ENCODE assay signal across 23 cellular contexts in the genomic region with DNA sequence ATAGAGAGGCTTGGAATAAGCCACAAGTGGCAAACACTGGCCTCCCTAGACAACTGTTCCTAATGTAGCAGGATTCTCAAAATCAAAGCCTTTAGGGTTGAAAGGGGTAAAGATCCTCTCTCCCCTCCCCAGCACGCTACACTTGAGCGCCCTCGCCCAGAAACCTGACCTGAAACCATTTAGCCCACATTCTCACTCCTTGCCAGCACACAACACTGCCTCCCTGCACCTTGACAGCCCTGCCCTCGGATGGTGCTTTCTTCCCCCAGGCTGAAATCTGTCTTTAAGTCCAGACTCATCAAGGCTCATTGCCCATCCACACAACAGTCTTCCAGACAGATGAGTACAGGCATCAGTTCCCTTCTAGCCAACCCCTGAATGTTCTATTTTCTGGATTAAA. TPM values are rescaled to one million over a fixed set of nuclear protein-coding genes. Genes with fewer than 3 reads are reported as not detected.
"Had no signal": no experiment of that assay in that cellular context is flagged by ENCODE, and none has a peak within 500 bp of the region (broad histone marks: within the 10 kb centered on the region; RNA-seq: fewer than 3 reads in every experiment).

No MANE protein-coding gene starts in this region.

- H3K27me3 ChIP-seq: ascending aorta, breast epithelium, neural progenitor cell, suprapubic skin, transverse colon, uterus had no signal

- H3K4me1 Mint-ChIP-seq: stimulated activated naive CD8-positive, alpha-beta T cell treated with anti-CD3 and anti-CD28 coated beads, Interleukin-15, amount 100 ng/mL, for 72 hours had no signal

- H3K4me1 ChIP-seq: ascending aorta, breast epithelium, heart left ventricle, neural progenitor cell, prostate gland, suprapubic skin, transverse colon, uterus had no signal

- H3K27me3 Mint-ChIP-seq: activated naive CD4-positive, alpha-beta T cell treated with anti-CD3 and anti-CD28 coated beads, Interleukin-2, amount 50 U/mL, for 24 hours; stimulated activated naive CD8-positive, alpha-beta T cell treated with anti-CD3 and anti-CD28 coated beads, Interleukin-15, amount 100 ng/mL, for 72 hours had no signal

- H3K9me3 Mint-ChIP-seq: activated naive CD4-positive, alpha-beta T cell treated with anti-CD3 and anti-CD28 coated beads, Interleukin-2, amount 50 U/mL, for 24 hours; activated T-cell treated with anti-CD3 and anti-CD28 coated beads, Interleukin-2, amount 50 U/mL, for 72 hours; neural progenitor cell had no signal

- H3K4me3 Mint-ChIP-seq: activated naive CD4-positive, alpha-beta T cell treated with anti-CD3 and anti-CD28 coated beads, Interleukin-2, amount 50 U/mL, for 24 hours; activated T-cell treated with anti-CD3 and anti-CD28 coated beads, Interleukin-2, amount 50 U/mL, for 72 hours; memory B cell; naive B cell; neural progenitor cell; stimulated activated naive CD8-positive, alpha-beta T cell treated with anti-CD3 and anti-CD28 coated beads, Interleukin-15, amount 100 ng/mL, for 72 hours had no signal

- ATAC-seq: activated T-cell treated with anti-CD3 and anti-CD28 coated beads, Interleukin-2, amount 50 U/mL, for 72 hours; heart left ventricle; left ventricle myocardium superior; mucosa of descending colon; right cardiac atrium; stimulated activated naive CD8-positive, alpha-beta T cell treated with anti-CD3 and anti-CD28 coated beads, Interleukin-15, amount 100 ng/mL, for 72 hours had no signal

- H3K9ac ChIP-seq: neural progenitor cell had no signal

- DNase-seq: activated CD4-positive, alpha-beta T cell treated with anti-CD3 and anti-CD28 coated beads for 1 hour; activated CD4-positive, alpha-beta T cell treated with anti-CD3 and anti-CD28 coated beads, Interleukin-2, amount 50 U/mL, for 4 hours; activated effector memory CD4-positive, alpha-beta T cell treated with anti-CD3 and anti-CD28 coated beads, Interleukin-2, amount 50 U/mL, for 16 hours; activated T-cell treated with anti-CD3 and anti-CD28 coated beads, Interleukin-2, amount 50 U/mL, for 72 hours; cortex of kidney; erythroblast; heart left ventricle; left ventricle myocardium superior; mucosa of descending colon; naive B cell; right cardiac atrium; stimulated activated CD4-positive, alpha-beta T cell treated with anti-CD3 and anti-CD28 coated beads, Interleukin-2, amount 100 ng/mL, for 24 hours; stimulated activated naive CD8-positive, alpha-beta T cell treated with anti-CD3 and anti-CD28 coated beads, Interleukin-15, amount 100 ng/mL, for 72 hours; transverse colon; uterus had no signal

- H3K4me3 ChIP-seq: ascending aorta, breast epithelium, heart left ventricle, mucosa of descending colon, neural progenitor cell, prostate gland, suprapubic skin, transverse colon, uterus had no signal

- H3K36me3 ChIP-seq: ascending aorta, breast epithelium, heart left ventricle, neural progenitor cell, prostate gland, suprapubic skin, transverse colon, uterus had no signal

- H3K9me3 ChIP-seq: ascending aorta, breast epithelium, mucosa of descending colon, prostate gland, suprapubic skin, transverse colon, uterus had no signal

- H3K4me2 ChIP-seq: neural progenitor cell had no signal

- H2AFZ ChIP-seq: neural progenitor cell had no signal

- H3K27ac Mint-ChIP-seq: activated naive CD4-positive, alpha-beta T cell treated with anti-CD3 and anti-CD28 coated beads, Interleukin-2, amount 50 U/mL, for 24 hours; activated T-cell treated with anti-CD3 and anti-CD28 coated beads, Interleukin-2, amount 50 U/mL, for 72 hours; memory B cell; stimulated activated naive CD8-positive, alpha-beta T cell treated with anti-CD3 and anti-CD28 coated beads, Interleukin-15, amount 100 ng/mL, for 72 hours had no signal

- H3K27ac ChIP-seq: ascending aorta, breast epithelium, heart left ventricle, neural progenitor cell, prostate gland, suprapubic skin, transverse colon, uterus, VCaP had no signal

RNA-seq across cellular contexts. Expression of a gene that starts 26.7 kb away (rescaled TPM):
- total RNA-seq: ascending aorta had no signal
